ENCODE assay signal across 18 cellular contexts in genomic region chr3:29427266-29428103, GRCh38.
DNase-seq lines count a peak whose midpoint lies in the region; ATAC-seq and TF ChIP-seq lines count a peak whose summit lies in the region.
"Had no signal": no experiment of that assay in that cellular context is flagged by ENCODE, and none has a peak within 500 bp of the region (broad histone marks: within the 10 kb centered on the region; RNA-seq: fewer than 3 reads in every experiment).

No MANE protein-coding gene starts in this region.

- ATAC-seq in psoas muscle (peak in 3 of 4 donors; percentile 30 to 62 (median 31)), upper lobe of left lung (ENCODE audit: low FRiP score in 2 of 2) (no peak), GM19397 (IDR thresholded peaks at IDR 0.05; ENCODE audit: unreplicated experiment) (no peak)
- ATAC-seq: naive thymus-derived CD8-positive, alpha-beta T cell had no signal

- 81 to 84% (median 83%) methylated on average over 7 of the region's 7 CpGs for WGBS in psoas muscle, 3 donors
- WGBS in upper lobe of left lung, 2 donors = 84 to 94% methylated on average over 7 of the region's 7 CpGs

- TF ChIP-seq POLR2A in upper lobe of left lung (IDR thresholded peaks at IDR 0.05) = no peak

- peaks cover 3% of the 10 kb centered on the region; the same call in 1 of the 2 replicates for H3F3A ChIP-seq in OCI-LY1 (ENCODE audit: insufficient read depth, low read length)

- peaks cover 79% of the 10 kb centered on the region for H3K4me1 ChIP-seq in OCI-LY1 (ENCODE audit: insufficient read depth, low read length, severe bottlenecking)
- peaks cover 36% of the 10 kb centered on the region for H3K4me1 ChIP-seq in psoas muscle
- H3K4me1 ChIP-seq in upper lobe of left lung = peaks cover 9 to 26% (median 11%) of the 10 kb centered on the region in 4 donors
- H3K4me1 ChIP-seq in Karpas-422 (ENCODE audit: low read length) = no peaks in the 10 kb centered on the region
- H3K4me1 ChIP-seq: colonic mucosa had no signal

- H3K27ac ChIP-seq in OCI-LY1 (ENCODE audit: low read depth, low read length, poor library complexity, severe bottlenecking) = peak overlapping the region; percentile 83
- H3K27ac ChIP-seq in psoas muscle = no peak overlapping the region
- H3K27ac ChIP-seq in upper lobe of left lung = no peak overlapping the region
- no peak overlapping the region for H3K27ac ChIP-seq in Karpas-422 (ENCODE audit: low read length)
- H3K27ac ChIP-seq: colonic mucosa had no signal

- H3K9me2 ChIP-seq in OCI-LY1 (ENCODE audit: low read depth, low read length) (no peaks in the 10 kb centered on the region), Karpas-422 (replicated peaks; ENCODE audit: insufficient read depth, low read length) (no peaks in the 10 kb centered on the region)

- H3K27me3 ChIP-seq in OCI-LY1 (ENCODE audit: insufficient read depth, low read length) = no peaks in the 10 kb centered on the region
- no peaks in the 10 kb centered on the region for H3K27me3 ChIP-seq in psoas muscle (ENCODE audit: insufficient read depth in 3 of 3, low read length in 2 of 3)
- H3K27me3 ChIP-seq in upper lobe of left lung = no peaks in the 10 kb centered on the region
- H3K27me3 ChIP-seq in Karpas-422 (ENCODE audit: low read length) = no peaks in the 10 kb centered on the region
- H3K27me3 ChIP-seq: colonic mucosa had no signal

- H3K36me3 ChIP-seq in OCI-LY1 (ENCODE audit: insufficient read depth, low read length) (peaks cover 9% of the 10 kb centered on the region; the same call in 1 of the 2 replicates), psoas muscle (ENCODE audit: insufficient read depth in 1 of 2, low read depth in 1 of 2) (no peaks in the 10 kb centered on the region), upper lobe of left lung (no peaks in the 10 kb centered on the region), Karpas-422 (ENCODE audit: insufficient read depth, low read length) (no peaks in the 10 kb centered on the region)
- H3K36me3 ChIP-seq: colonic mucosa had no signal

- no peak overlapping the region for H2AFZ ChIP-seq in OCI-LY1 (ENCODE audit: low read length)
- H2AFZ ChIP-seq in Karpas-422 (ENCODE audit: low read length) = no peak overlapping the region

- TF ChIP-seq EP300 in upper lobe of left lung (IDR thresholded peaks at IDR 0.05) = no peak

- H3K9ac ChIP-seq in OCI-LY1 (ENCODE audit: low read length) (peak overlapping the region; percentile 17; the same call in 1 of the 2 replicates), Karpas-422 (ENCODE audit: low read length) (no peak overlapping the region)

- 0 out of 2 replicates have a peak, but pooled peaks cover 4% of the 10 kb centered on the region for H3K79me2 ChIP-seq in OCI-LY1 (ENCODE audit: insufficient read depth, low read length)
- H3K79me2 ChIP-seq in Karpas-422 (ENCODE audit: low read length) = no peaks in the 10 kb centered on the region

- intact Hi-C loops in psoas muscle (cut with DNase I) = no loop called here

- no peaks in the 10 kb centered on the region for H4K20me1 ChIP-seq in OCI-LY1 (ENCODE audit: insufficient read depth, low read length)
- no peaks in the 10 kb centered on the region for H4K20me1 ChIP-seq in Karpas-422 (ENCODE audit: insufficient read depth, low read depth, low read length)

- DNase-seq in Ammon's horn (ENCODE audit: low spot score) = peak; percentile 12
- peak; percentile 96 for DNase-seq in fibroblast of peridontal ligament (ENCODE audit: extremely low read depth)
- no peak for DNase-seq in psoas muscle
- DNase-seq in ureter (ENCODE audit: low spot score) = no peak
- DNase-seq in upper lobe of left lung = no peak
- no peak for DNase-seq in Karpas-422
- DNase-seq: activated CD4-positive, alpha-beta T cell treated with anti-CD3 and anti-CD28 coated beads, Interleukin-2, amount 10 ng/mL, durations not matched to agents 7 days and 5 days; activated T-cell treated with anti-CD3 and anti-CD28 coated beads, Interleukin-2, amount 50 U/mL, for 24 hours; amniotic stem cell; C1 segment of cervical spinal cord; colonic mucosa; H7; naive thymus-derived CD8-positive, alpha-beta T cell; NCI-H226; retina; stimulated activated CD8-positive, alpha-beta memory T cell treated with anti-CD3 and anti-CD28 coated beads, Interleukin-4, amount 100 ng/mL, for 48 hours had no signal

- H3K9me3 ChIP-seq in OCI-LY1 (ENCODE audit: low read length) (no peaks in the 10 kb centered on the region), psoas muscle (no peaks in the 10 kb centered on the region), upper lobe of left lung (no peaks in the 10 kb centered on the region), Karpas-422 (ENCODE audit: low read length) (peaks cover 16% of the 10 kb centered on the region; the same call in 1 of the 2 replicates)
- H3K9me3 ChIP-seq: colonic mucosa had no signal

- no peak for TF ChIP-seq CTCF in OCI-LY1 (IDR thresholded peaks at IDR 0.05; ENCODE audit: low read length)
- TF ChIP-seq CTCF in psoas muscle (IDR thresholded peaks at IDR 0.05) = no peak
- no peak for TF ChIP-seq CTCF in upper lobe of left lung (IDR thresholded peaks at IDR 0.05)

- H3K4me3 ChIP-seq in OCI-LY1 (ENCODE audit: low read depth, low read length, poor library complexity, severe bottlenecking) = no peak overlapping the region
- H3K4me3 ChIP-seq in psoas muscle = no peak overlapping the region
- H3K4me3 ChIP-seq in upper lobe of left lung = no peak overlapping the region
- no peak overlapping the region for H3K4me3 ChIP-seq in Karpas-422 (ENCODE audit: low read length)
- H3K4me3 ChIP-seq: colonic mucosa had no signal

- H3K4me2 ChIP-seq in OCI-LY1 (ENCODE audit: low read length) (peak overlapping the region; percentile 13; the same call in 1 of the 2 replicates), Karpas-422 (ENCODE audit: low read depth, low read length, poor library complexity, severe bottlenecking) (no peak overlapping the region)

Comparison
In these comparisons a context has a peak if more than half of its experiments do, and no peak if none do; other contexts are left out.
1. DNase-seq: peak in Ammon's horn (single experiment) and fibroblast of peridontal ligament (single experiment); none in psoas muscle (0 of 2), ureter (single experiment), upper lobe of left lung (0 of 2) and Karpas-422 (single experiment).
2. ATAC-seq: peak in psoas muscle (3 of 4); none in upper lobe of left lung (0 of 2) and GM19397 (single experiment).